In genomic region chr12:103800252-103800771, GRCh38 we compare ENCODE assay signal across 7 cellular contexts. TPM values are rescaled to one million over a fixed set of nuclear protein-coding genes. Genes with fewer than 3 reads are reported as not detected.
DNase-seq lines count a peak whose midpoint lies in the region; ATAC-seq and TF ChIP-seq lines count a peak whose summit lies in the region.

No MANE protein-coding gene starts in this region.

- TF ChIP-seq CTCF in astrocyte of the spinal cord (IDR thresholded peaks at IDR 0.05; ENCODE audit: low read depth, low read length) (no peak), transverse colon (IDR thresholded peaks at IDR 0.05) (no peak)

- H3K27me3 ChIP-seq in transverse colon: no peaks in the 10 kb centered on the region

- H3K36me3 Mint-ChIP-seq in activated T-cell treated with anti-CD3 and anti-CD28 coated beads, Interleukin-2, amount 50 U/mL, for 72 hours (ENCODE audit: insufficient read depth in 2 of 2): peaks cover 2 to 8% of the 10 kb centered on the region in 2 donors

- H3K36me3 ChIP-seq in transverse colon: peaks cover 0 to 12% (median 2%) of the 10 kb centered on the region in 4 donors

- intact Hi-C loops in transverse colon (cut with DNase I; ENCODE audit: low total_unique reads): no loop called here

- no peaks in the 10 kb centered on the region for H3K9me3 ChIP-seq in transverse colon

- peak; percentile 86 for DNase-seq in NCI-H1105 treated with DMSO at 0.1 percent for 48 hours (lab: John Stamatoyannopoulos, UW)
- DNase-seq in astrocyte of the spinal cord (ENCODE audit: low read depth, low spot score): peak; percentile 88
- peak; percentile 58 for DNase-seq in left lobe of liver (ENCODE audit: low spot score)
- peak; percentile 33 for DNase-seq in transverse colon
- DNase-seq in activated T-cell treated with anti-CD3 and anti-CD28 coated beads, Interleukin-2, amount 50 U/mL, for 72 hours: no peak

- H3K9me3 Mint-ChIP-seq in activated T-cell treated with anti-CD3 and anti-CD28 coated beads, Interleukin-2, amount 50 U/mL, for 72 hours: no peaks in the 10 kb centered on the region

- no peaks in the 10 kb centered on the region for H3K4me1 Mint-ChIP-seq in activated T-cell treated with anti-CD3 and anti-CD28 coated beads, Interleukin-2, amount 50 U/mL, for 72 hours (ENCODE audit: low read depth)

- ATAC-seq in left lobe of liver: peak; percentile 75
- ATAC-seq in GM18907 (IDR thresholded peaks at IDR 0.05; ENCODE audit: unreplicated experiment): no peak
- ATAC-seq in GM21381 (IDR thresholded peaks at IDR 0.05; ENCODE audit: unreplicated experiment): no peak
- no peak for ATAC-seq in activated T-cell treated with anti-CD3 and anti-CD28 coated beads, Interleukin-2, amount 50 U/mL, for 72 hours (replicated peaks in 1 of 2)

- no peak overlapping the region for H3K4me3 ChIP-seq in astrocyte of the spinal cord (ENCODE audit: low read depth, low read length)
- H3K4me3 ChIP-seq in transverse colon: no peak overlapping the region

- in situ Hi-C loops in astrocyte of the spinal cord (cut with HindIII; ENCODE audit: low sequenced_read_pairs) (no loop called here), transverse colon (cut with MboI; ENCODE audit: low pct_ligation_motif_present in 1 of 4, low pct_unique_long_range_greater_than_20kb in 1 of 4, low sequenced_read_pairs in 3 of 4) (no loop called here)

- H3K27me3 Mint-ChIP-seq in activated T-cell treated with anti-CD3 and anti-CD28 coated beads, Interleukin-2, amount 50 U/mL, for 72 hours (ENCODE audit: low read depth): no peaks in the 10 kb centered on the region

- TF ChIP-seq POLR2A in transverse colon (IDR thresholded peaks at IDR 0.05): no peak

- H3K27ac Mint-ChIP-seq in activated T-cell treated with anti-CD3 and anti-CD28 coated beads, Interleukin-2, amount 50 U/mL, for 72 hours: no peak overlapping the region

- no peak for TF ChIP-seq EP300 in transverse colon (IDR thresholded peaks at IDR 0.05; ENCODE audit: low read depth)

- H3K4me3 Mint-ChIP-seq in activated T-cell treated with anti-CD3 and anti-CD28 coated beads, Interleukin-2, amount 50 U/mL, for 72 hours: no peak overlapping the region

- H3K4me1 ChIP-seq in transverse colon: peaks cover 12 to 38% (median 20%) of the 10 kb centered on the region in 4 donors

- 0 to 36% methylated on average over 1 to 10 of the region's 10 CpGs for WGBS in transverse colon (ENCODE audit: low coverage in 1 of 2), 2 donors

- peak overlapping the region; percentile 57 to 75 (median 68) for H3K27ac ChIP-seq in transverse colon

RNA-seq across cellular contexts. Expression of gene NT5DC3, which starts 40.7 kb away (rescaled TPM):
- total RNA-seq in left lobe of liver (9.3 TPM), transverse colon (10 to 100 TPM; 24.3 to 71.4 (median 54.8) TPM)
- 1 to 10 TPM; 5.6 to 8.0 TPM for total RNA-seq in activated T-cell treated with anti-CD3 and anti-CD28 coated beads, Interleukin-2, amount 50 U/mL, for 72 hours

Comparison
In these comparisons a context has a peak if more than half of its experiments do, and no peak if none do; other contexts are left out.
1. DNase-seq: peak in NCI-H1105 treated with DMSO at 0.1 percent for 48 hours (single experiment), astrocyte of the spinal cord (single experiment), left lobe of liver (single experiment) and transverse colon (single experiment); none in activated T-cell treated with anti-CD3 and anti-CD28 coated beads, Interleukin-2, amount 50 U/mL, for 72 hours (0 of 2).